In the genomic region with DNA sequence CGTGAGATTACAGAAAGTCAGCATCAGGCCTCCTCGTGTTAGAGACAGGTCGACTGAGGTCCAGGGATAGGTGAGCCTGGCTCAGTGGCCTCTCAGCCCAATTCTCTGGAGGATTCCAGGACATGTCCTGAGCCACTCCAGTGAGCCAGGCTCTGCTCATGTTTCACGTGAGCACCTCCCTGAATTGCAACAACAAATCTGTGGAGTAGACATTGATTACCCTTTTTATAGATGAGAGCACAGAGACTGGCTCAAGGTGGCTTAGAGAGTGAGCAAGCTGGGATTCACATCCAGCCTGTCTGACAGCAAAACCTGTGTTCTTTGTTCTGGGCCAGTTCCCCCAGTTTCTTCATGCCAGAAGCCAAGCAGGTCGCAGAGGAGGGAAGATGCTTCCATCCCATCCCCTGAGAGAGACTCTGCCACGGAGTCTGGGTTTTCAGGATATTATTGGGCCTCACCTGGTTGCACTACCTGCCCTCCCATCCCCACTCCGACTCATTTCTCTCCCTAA, we compare ENCODE assay signal across 12 cellular contexts. TPM values are rescaled to one million over a fixed set of nuclear protein-coding genes. Genes with fewer than 3 reads are reported as not detected.
DNase-seq lines count a peak whose midpoint lies in the region; ATAC-seq, FAIRE-seq and TF ChIP-seq lines count a peak whose summit lies in the region.
"Had no signal": no experiment of that assay in that cellular context is flagged by ENCODE, and none has a peak within 500 bp of the region (broad histone marks: within the 10 kb centered on the region; RNA-seq: fewer than 3 reads in every experiment).

No MANE protein-coding gene starts in this region.

- intact Hi-C loops in HepG2 (cut with micrococcal nuclease; ENCODE audit: unreplicated experiment) (no loop called here), aorta (cut with DNase I) (no loop called here)

- no peak overlapping the region for H3K4me3 ChIP-seq in liver (ENCODE audit: low read depth in 1 of 3, low read length in 3 of 3)
- H3K4me3 ChIP-seq in HepG2 (replicated peaks in 1 of 3; ENCODE audit: insufficient read depth in 1 of 3, low read depth in 2 of 3, low read length in 3 of 3): no peak overlapping the region
- no peak overlapping the region for H3K4me3 ChIP-seq in fibroblast of mammary gland (ENCODE audit: control insufficient read depth, low read depth, low read length)
- H3K4me3 ChIP-seq in osteoblast (ENCODE audit: insufficient read depth, low read length): no peak overlapping the region
- no peak overlapping the region for H3K4me3 ChIP-seq in aorta (ENCODE audit: low read length in 2 of 2)
- H3K4me3 ChIP-seq: tibial artery had no signal

- no peak for TF ChIP-seq POLR2A in HepG2 (IDR thresholded peaks at IDR 0.05; ENCODE audit: insufficient read depth in 1 of 2, low read depth in 2 of 2, low read length in 2 of 2)

- H3K4me2 ChIP-seq in HepG2 (ENCODE audit: low read depth, low read length) (no peak overlapping the region), osteoblast (ENCODE audit: insufficient read depth, low read length) (peak overlapping the region; percentile 44)

- TF ChIP-seq EP300 in HepG2 (IDR thresholded peaks at IDR 0.05; ENCODE audit: low read depth in 2 of 2, low read length in 2 of 2) (no peak), HepG2 (CRISPR knock-in tag; IDR thresholded peaks at IDR 0.05; ENCODE audit: borderline replicate concordance) (no peak)

- WGBS in liver: 85% methylated on average over 7 of the region's 7 CpGs
- WGBS in HepG2 (ENCODE audit: low lambda C conversion rate): 79% methylated on average over 7 of the region's 7 CpGs
- 84 to 87% methylated on average over 7 of the region's 7 CpGs for WGBS in aorta, 2 donors

- no peaks in the 10 kb centered on the region for H3K36me3 ChIP-seq in liver (ENCODE audit: control insufficient read depth in 4 of 4, insufficient read depth in 3 of 4, low read depth in 1 of 4, low read length in 3 of 4)
- H3K36me3 ChIP-seq in HepG2 (replicated peaks in 1 of 2; ENCODE audit: control insufficient read depth in 1 of 2, insufficient read depth in 2 of 2, low read length in 2 of 2): no peaks in the 10 kb centered on the region
- no peaks in the 10 kb centered on the region for H3K36me3 ChIP-seq in osteoblast (ENCODE audit: insufficient read depth, low read length)
- no peaks in the 10 kb centered on the region for H3K36me3 ChIP-seq in aorta (ENCODE audit: control insufficient read depth in 1 of 2, insufficient read depth in 2 of 2, low read length in 1 of 2)
- H3K36me3 ChIP-seq: tibial artery had no signal

- BruUV-seq in HepG2 (replicated peaks; lab: Mats Ljungman, UMichigan): no TSS peak

- POLR2A ChIA-PET in HepG2 (lab: Yijun Ruan, JAX): interaction anchor here (0.6 to 36.8 kb wide), 6 partner anchors 11 to 508 kb away, joined by 3 to 1537 read pairs (median 6); partner anchors contain the start of gene RHOB

- peaks cover 7 to 16% (median 11%) of the 10 kb centered on the region in 4 donors for H3K4me1 ChIP-seq in liver (ENCODE audit: control insufficient read depth in 4 of 4, insufficient read depth in 4 of 4, low read length in 3 of 4)
- H3K4me1 ChIP-seq in HepG2 (ENCODE audit: insufficient read depth, low read length): peaks cover 29% of the 10 kb centered on the region
- peaks cover 22% of the 10 kb centered on the region for H3K4me1 ChIP-seq in osteoblast (ENCODE audit: insufficient read depth, low read length)
- peaks cover 0 to 3% of the 10 kb centered on the region in 2 donors for H3K4me1 ChIP-seq in aorta (ENCODE audit: control insufficient read depth in 1 of 2, insufficient read depth in 2 of 2, low read length in 2 of 2)

- H3K9ac ChIP-seq in liver (ENCODE audit: low read depth in 1 of 2, low read length in 2 of 2): no peak overlapping the region
- H3K9ac ChIP-seq in HepG2 (ENCODE audit: insufficient read depth, low read depth, low read length): no peak overlapping the region

- H3K27ac ChIP-seq in liver (ENCODE audit: low read depth in 1 of 2, low read length in 2 of 2) (peak overlapping the region; percentile 49 to 61), HepG2 (ENCODE audit: extremely low read length, insufficient read depth, low read length) (no peak overlapping the region), osteoblast (ENCODE audit: low read depth, low read length) (peak overlapping the region; percentile 37), aorta (ENCODE audit: low read depth in 1 of 2, low read length in 2 of 2) (no peak overlapping the region)

- TF ChIP-seq RAD21 in liver (IDR thresholded peaks at IDR 0.05) (no peak), HepG2 (CRISPR knock-in tag; IDR thresholded peaks at IDR 0.05) (no peak)

- in situ Hi-C loops in HepG2 (cut with HindIII; ENCODE audit: extremely low pct_ligation_motif_present, low pct_unique_long_range_greater_than_20kb): no loop called here

- no peaks in the 10 kb centered on the region for H4K20me1 ChIP-seq in HepG2 (ENCODE audit: insufficient read depth, low read length)
- H4K20me1 ChIP-seq in osteoblast (ENCODE audit: insufficient read depth, low read length): no peaks in the 10 kb centered on the region

- FAIRE-seq in HepG2 (lab: Jason Lieb, UNC): no peak

- ATAC-seq in HepG2 (no peak), aorta (ENCODE audit: low FRiP score) (peak; percentile 16), HG03135 (IDR thresholded peaks at IDR 0.05; ENCODE audit: unreplicated experiment) (no peak), GM18909 (IDR thresholded peaks at IDR 0.05; ENCODE audit: poor library complexity, unreplicated experiment) (no peak), HG02588 (IDR thresholded peaks at IDR 0.05; ENCODE audit: unreplicated experiment) (no peak)

- DNase-seq in HepG2 (ENCODE audit: low spot score) (no peak), fibroblast of mammary gland (ENCODE audit: low read depth) (peak; percentile 37), osteoblast (ENCODE audit: insufficient read length, low spot score, missing footprints) (no peak), aorta (peak; percentile 12 to 39)
- DNase-seq: activated T-cell treated with anti-CD3 and anti-CD28 coated beads, Interleukin-2, amount 50 U/mL, for 48 hours; effector CD4-positive, alpha-beta T cell; kidney glomerular epithelial cell had no signal

- H3K9me3 ChIP-seq in liver (ENCODE audit: control insufficient read depth in 4 of 4, low read length in 3 of 4) (no peaks in the 10 kb centered on the region), HepG2 (ENCODE audit: low read length) (no peaks in the 10 kb centered on the region), osteoblast (ENCODE audit: low read depth, low read length) (no peaks in the 10 kb centered on the region), aorta (ENCODE audit: control insufficient read depth, low read length) (no peaks in the 10 kb centered on the region)
- H3K9me3 ChIP-seq: tibial artery had no signal

- no peaks in the 10 kb centered on the region for H3K79me2 ChIP-seq in HepG2 (ENCODE audit: insufficient read depth, low read length)
- H3K79me2 ChIP-seq in osteoblast (ENCODE audit: insufficient read depth, low read length): no peaks in the 10 kb centered on the region

- CTCF ChIA-PET in HepG2 (lab: Yijun Ruan, JAX; ENCODE audit: low intra/inter-chr PET ratio, low total read pairs): no interaction called here

- H3K27me3 ChIP-seq in liver (ENCODE audit: control insufficient read depth in 4 of 4, insufficient read depth in 4 of 4, low read length in 3 of 4) (no peaks in the 10 kb centered on the region), HepG2 (ENCODE audit: control insufficient read depth in 1 of 2, insufficient read depth in 2 of 2, low read length in 2 of 2) (no peaks in the 10 kb centered on the region), osteoblast (ENCODE audit: insufficient read depth, low read length) (no peaks in the 10 kb centered on the region), aorta (ENCODE audit: control insufficient read depth in 1 of 2, insufficient read depth in 2 of 2, low read length in 1 of 2) (no peaks in the 10 kb centered on the region)
- H3K27me3 ChIP-seq: tibial artery had no signal

- TF ChIP-seq CTCF in liver (IDR thresholded peaks at IDR 0.05; ENCODE audit: low read depth, low read length, missing input control): no peak
- no peak for TF ChIP-seq CTCF in HepG2 (CRISPR knock-in tag; IDR thresholded peaks at IDR 0.05)
- no peak for TF ChIP-seq CTCF in fibroblast of mammary gland (conservative IDR thresholded peaks at IDR 0.05; ENCODE audit: control insufficient read depth, insufficient read depth, low read depth, low read length)
- no peak for TF ChIP-seq CTCF in osteoblast (IDR thresholded peaks at IDR 0.05; ENCODE audit: extremely low read depth, low read depth, low read length)

- no peak overlapping the region for H2AFZ ChIP-seq in HepG2 (ENCODE audit: low read length)
- H2AFZ ChIP-seq in osteoblast (ENCODE audit: low read length): no peak overlapping the region

TF ChIP-seq in liver, 16 proteins besides CTCF, POLR2A, EP300 and RAD21 (continues in another document):
- TF ChIP-seq SP1 (IDR thresholded peaks at IDR 0.05): no peak

TF ChIP-seq in HepG2, 621 proteins besides CTCF, POLR2A, EP300 and RAD21 (continues in another document):
- no peak for TF ChIP-seq SAP130 (CRISPR knock-in tag; IDR thresholded peaks at IDR 0.05; ENCODE audit: low read depth)

RNA-seq across cellular contexts. Expression of gene HS1BP3, which starts 46.4 kb away (rescaled TPM):
- 10 to 100 TPM in 1 of 2 donors, 1 to 10 TPM in 1; 7.7 to 14.1 TPM for total RNA-seq in liver
- 10 to 100 TPM in 1 of 2 donors, 1 to 10 TPM in 1; 7.8 to 15.4 TPM for polyA plus RNA-seq in liver
- total RNA-seq in HepG2 (2016; rRNA removed; fragmentation: Illumina TruSeq; extraction: Trizol): 22.0 and 22.8 TPM in 2 replicates
- total RNA-seq in HepG2 (2016; cell fraction: cytosol; rRNA removed; fragmentation: Illumina TruSeq; extraction: Trizol; ENCODE audit: low read depth): 4.7 and 4.9 TPM in 2 replicates
- total RNA-seq in HepG2 (2016; cell fraction: insoluble cytoplasmic fraction; rRNA removed; fragmentation: Illumina TruSeq; extraction: Trizol): 18.5 and 23.5 TPM in 2 replicates
- total RNA-seq in HepG2 (2016; cell fraction: membrane; rRNA removed; fragmentation: Illumina TruSeq; extraction: Trizol): 12.9 and 13.2 TPM in 2 replicates
- total RNA-seq in HepG2 (2016; cell fraction: nucleus; rRNA removed; fragmentation: Illumina TruSeq; extraction: Trizol): 16.8 and 19.0 TPM in 2 replicates
- polyA plus RNA-seq in HepG2 (2011; rRNA removed): 15.2 and 17.3 TPM in 2 replicates
- polyA plus RNA-seq in HepG2 (2011; cell fraction: cytosol; rRNA removed): 9.2 and 11.9 TPM in 2 replicates
- 20.1 and 23.4 TPM in 2 replicates for polyA plus RNA-seq in HepG2 (2011; cell fraction: nucleus; rRNA removed)
- polyA plus RNA-seq in HepG2 (2012): 13.4 and 14.5 TPM in 2 replicates
- polyA plus RNA-seq in HepG2 (2016; cell fraction: cytosol; fragmentation: Illumina TruSeq; extraction: Trizol; ENCODE audit: low read depth): 5.3 and 5.4 TPM in 2 replicates
- polyA plus RNA-seq in HepG2 (2016; cell fraction: insoluble cytoplasmic fraction; fragmentation: Illumina TruSeq; extraction: Trizol; ENCODE audit: low read depth): 19.1 and 22.3 TPM in 2 replicates
- polyA plus RNA-seq in HepG2 (2016; cell fraction: membrane; fragmentation: Illumina TruSeq; extraction: Trizol; ENCODE audit: low read depth): 8.7 and 10.7 TPM in 2 replicates
- polyA plus RNA-seq in HepG2 (2016; cell fraction: nucleus; fragmentation: Illumina TruSeq; extraction: Trizol; ENCODE audit: insufficient read depth, low read depth): 19.4 and 22.9 TPM in 2 replicates
- polyA minus RNA-seq in HepG2 (2011; rRNA and poly(A)+ RNA removed; ENCODE audit: low replicate concordance): 14.3 and 29.5 TPM in 2 replicates
- polyA minus RNA-seq in HepG2 (2011; cell fraction: cytosol; rRNA and poly(A)+ RNA removed): 11.9 and 13.8 TPM in 2 replicates
- 28.6 and 28.8 TPM in 2 replicates for polyA minus RNA-seq in HepG2 (2011; cell fraction: nucleus; rRNA and poly(A)+ RNA removed)
- total RNA-seq in osteoblast: 47.4 and 47.8 TPM in 2 replicates
- total RNA-seq in aorta: 10 to 100 TPM; 34.8 to 42.3 TPM
- polyA plus RNA-seq in aorta: 10 to 100 TPM; 27.5 to 33.6 TPM

Comparison
In these comparisons a context has a peak if more than half of its experiments do, and no peak if none do; other contexts are left out.
1. H3K27ac ChIP-seq: peak in liver (2 of 2) and osteoblast (single experiment); none in HepG2 (single experiment) and aorta (0 of 2).
2. DNase-seq: peak in fibroblast of mammary gland (single experiment) and aorta (2 of 2); none in HepG2 (single experiment) and osteoblast (single experiment).